Comparison of ENCODE assay signal across 8 cellular contexts in genomic region chr2:30225131-30225762, GRCh38. TPM values are rescaled to one million over a fixed set of nuclear protein-coding genes. Genes with fewer than 3 reads are reported as not detected.
DNase-seq lines count a peak whose midpoint lies in the region; ATAC-seq, FAIRE-seq and TF ChIP-seq lines count a peak whose summit lies in the region.

No MANE protein-coding gene starts in this region.

- TF ChIP-seq RAD21 in K562 (CRISPR knock-in tag; conservative IDR thresholded peaks at IDR 0.05 in 1 of 2, IDR thresholded peaks at IDR 0.05 in 1 of 2) = no peak

- H3K27me3 ChIP-seq in Panc1 (ENCODE audit: control insufficient read depth, insufficient read depth, low read length) = no peaks in the 10 kb centered on the region; the same call in 1 of the 2 replicates
- peaks cover 0 to 8% of the 10 kb centered on the region in 2 experiments; a peak in 2 of 5 replicates for H3K27me3 ChIP-seq in K562 (ENCODE audit: control insufficient read depth in 2 of 2, insufficient read depth in 2 of 2, low read length in 2 of 2)

- ATAC-seq in HG02981 (IDR thresholded peaks at IDR 0.05; ENCODE audit: unreplicated experiment) (peak; percentile 64), Panc1 (peak; percentile 77), K562 (peak; percentile 67)

- peak overlapping the region; percentile 51 for H2AFZ ChIP-seq in K562 (ENCODE audit: low read depth, low read length)

- FAIRE-seq in K562 (lab: Jason Lieb, UNC) = no peak

- H3K9me1 ChIP-seq in K562 (ENCODE audit: control insufficient read depth, insufficient read depth, low read length) = no peaks in the 10 kb centered on the region

- CTCF ChIA-PET in Panc1 (lab: Charles Lee) = interaction anchor here (0.5 to 1.2 kb wide), 2 partner anchors 36 to 60 kb away, joined by 6 read pairs; no protein-coding TSS in a partner anchor
- CTCF ChIA-PET in K562 (lab: Yijun Ruan, JAX; ENCODE audit: low intra/inter-chr PET ratio) = no interaction called here

- peak overlapping the region in 1 of 2 experiments; percentile 66; a peak in 2 of 4 replicates for H3K9ac ChIP-seq in K562 (ENCODE audit: insufficient read depth in 1 of 2, low read depth in 2 of 2, low read length in 2 of 2)

- TF ChIP-seq POLR2A in K562 (conservative IDR thresholded peaks at IDR 0.05) = no peak

- intact Hi-C loops in Panc1 (cut with micrococcal nuclease; ENCODE audit: unreplicated experiment) (no loop called here), K562 (cut with micrococcal nuclease) (no loop called here)

- H3K4me3 ChIP-seq in Panc1 (ENCODE audit: low read depth in 2 of 2, low read length in 2 of 2) = peak overlapping the region; percentile 18 to 40
- H3K4me3 ChIP-seq in K562 = no peak overlapping the region

- peak; percentile 48 for DNase-seq in stimulated activated CD4-positive, alpha-beta T cell treated with anti-CD3 and anti-CD28 coated beads, Interleukin-4, amount 100 ng/mL, for 24 hours
- DNase-seq in stimulated activated CD4-positive, alpha-beta T cell treated with anti-CD3 and anti-CD28 coated beads, Interleukin-4, amount 100 ng/mL, for 4 hours = no peak
- DNase-seq in Panc1 (ENCODE audit: low read depth, low spot score) (no peak), K562 (ENCODE audit: extremely low read depth in 1 of 4, low spot score in 3 of 4) (no peak), left kidney (ENCODE audit: low read depth, low spot score) (peak; percentile 95), substantia nigra (lab: John Stamatoyannopoulos, UW) (peak in 1 of 49 donors; percentile 10)
- no peak for DNase-seq in effector CD4-positive, alpha-beta T cell

- H3K4me1 ChIP-seq in Panc1 (ENCODE audit: control insufficient read depth, insufficient read depth, low read length) (peaks cover 5% of the 10 kb centered on the region; the same call in 1 of the 2 replicates), K562 (replicated peaks in 1 of 2; ENCODE audit: control insufficient read depth in 2 of 2, insufficient read depth in 2 of 2, low read length in 2 of 2) (peaks cover 4% of the 10 kb centered on the region in 2 experiments; a peak in 4 of 5 replicates)

- peak overlapping the region; percentile 47; the same call in 1 of the 2 replicates for H3K4me2 ChIP-seq in K562 (ENCODE audit: insufficient read depth, low read length)

- in situ Hi-C loops in Panc1 (cut with HindIII; ENCODE audit: low pct_unique_long_range_greater_than_20kb, low sequenced_read_pairs) (no loop called here), K562 (cut with MboI) (no loop called here)

- H3K27ac ChIP-seq in Panc1 (ENCODE audit: low read length) (no peak overlapping the region), K562 (ENCODE audit: extremely low read depth, low read depth, low read length) (no peak overlapping the region), substantia nigra (ENCODE audit: low read depth, low read length, poor library complexity, severe bottlenecking) (peak overlapping the region; percentile 53)

- no peaks in the 10 kb centered on the region for H3K79me2 ChIP-seq in K562 (ENCODE audit: control insufficient read depth, insufficient read depth, low read length)

- TF ChIP-seq EP300 in K562 (IDR thresholded peaks at IDR 0.05; ENCODE audit: low read length) = no peak

- H4K20me1 ChIP-seq in K562 (replicated peaks; ENCODE audit: control insufficient read depth, insufficient read depth, low read length) = no peaks in the 10 kb centered on the region

- TF ChIP-seq CTCF in Panc1 (IDR thresholded peaks at IDR 0.05) (no peak), K562 (IDR thresholded peaks at IDR 0.05 in 2 of 3, conservative IDR thresholded peaks at IDR 0.05 in 1 of 3; ENCODE audit: insufficient read depth in 2 of 3, low read depth in 1 of 3, low read length in 3 of 3) (no peak)

- BruUV-seq in Panc1 (replicated peaks; lab: Mats Ljungman, UMichigan) = no TSS peak
- no TSS peak for BruUV-seq in K562 (replicated peaks; lab: Mats Ljungman, UMichigan)

- H3K9me3 ChIP-seq in Panc1 (ENCODE audit: control insufficient read depth, insufficient read depth, low read depth, low read length) = no peaks in the 10 kb centered on the region
- H3K9me3 ChIP-seq in K562 (replicated peaks; ENCODE audit: control insufficient read depth, insufficient read depth, low read depth, low read length) = no peaks in the 10 kb centered on the region

- WGBS in K562 (ENCODE audit: insufficient coverage, low coverage, missing lambda C conversion rate) = 29% methylated on average over 8 of the region's 8 CpGs

- no peaks in the 10 kb centered on the region for H3K36me3 ChIP-seq in Panc1 (ENCODE audit: control insufficient read depth, insufficient read depth, low read length)
- H3K36me3 ChIP-seq in K562 (ENCODE audit: control insufficient read depth, insufficient read depth, low read length) = no peaks in the 10 kb centered on the region

- POLR2A ChIA-PET in Panc1 (lab: Charles Lee) (no interaction called here), K562 (lab: Yijun Ruan, JAX) (interaction anchor here (0.6 kb wide), 1 partner anchor 373 kb away, joined by 3 read pairs; no protein-coding TSS in a partner anchor)

TF ChIP-seq in K562, 482 proteins besides CTCF, POLR2A, EP300 and RAD21:
- TF ChIP-seq POLR2H (tag; IDR thresholded peaks at IDR 0.05; ENCODE audit: low read depth) = no peak
- 0 out of 4 replicates have a peak, but pooled peaks of 1 of the 2 experiments have one; percentile 30 for TF ChIP-seq FOXK2 (conservative IDR thresholded peaks at IDR 0.05 in 1 of 2, IDR thresholded peaks at IDR 0.05 in 1 of 2; ENCODE audit: low read depth in 2 of 2)
- no peak for TF ChIP-seq EP400 (IDR thresholded peaks at IDR 0.05)
- TF ChIP-seq ZFP91 (CRISPR knock-in tag; IDR thresholded peaks at IDR 0.05) = no peak
- TF ChIP-seq ETV1 (tag; conservative IDR thresholded peaks at IDR 0.05; ENCODE audit: low read depth) = 0 out of 2 replicates have a peak, but pooled peaks have one; percentile 27
- TF ChIP-seq NFE2 (IDR thresholded peaks at IDR 0.05; ENCODE audit: low read depth) = no peak

RNA-seq across cellular contexts. Expression of gene LBH, which starts 6.1 kb away (rescaled TPM):
- total RNA-seq in Panc1 (2021; ENCODE audit: unreplicated experiment) (2.2 TPM), K562 (2014; rRNA removed) (7.4 and 23.5 TPM in 2 replicates), K562 (2014; rRNA removed; fragmentation: Illumina TruSeq; extraction: Trizol) (5.7 and 6.0 TPM in 2 replicates), K562 (2015; rRNA removed; fragmentation: Illumina TruSeq; extraction: Trizol) (4.6 and 7.3 TPM in 2 replicates), K562 (2021) (9.5 and 12.1 TPM in 2 replicates)
- 0.53 TPM for polyA plus RNA-seq in Panc1 (2012; ENCODE audit: insufficient read length)
- total RNA-seq in K562 (2011; cell fraction: chromatin; rRNA removed; ENCODE audit: low replicate concordance) = 4.1 and 9.5 TPM in 2 replicates
- 14.5 and 15.2 TPM in 2 replicates for total RNA-seq in K562 (2011; cell fraction: nucleolus; rRNA removed)
- 8.9 and 11.3 TPM in 2 replicates for total RNA-seq in K562 (2011; cell fraction: nucleoplasm; rRNA removed)
- polyA plus RNA-seq in K562 (2011; rRNA removed) (8.2 and 9.5 TPM in 2 replicates), K562 (2014; fragmentation: Illumina TruSeq; extraction: Trizol) (8.1 TPM in 2 replicates), K562 (2014; fragmentation: Nextera tagmentation; extraction: Ambion mirVana) (1 to 10 TPM; 3.1 to 5.9 TPM), K562 (2014; rRNA removed) (9.4 and 13.4 TPM in 2 replicates)
- polyA plus RNA-seq in K562 (2011; cell fraction: cytosol; rRNA removed) = 13.7 and 24.2 TPM in 2 replicates
- 4.1 and 4.6 TPM in 2 replicates for polyA plus RNA-seq in K562 (2011; cell fraction: nucleus; rRNA removed)
- polyA plus RNA-seq in K562 (2012) = 6.0 and 6.2 TPM in 2 replicates
- polyA minus RNA-seq in K562 (2011; rRNA and poly(A)+ RNA removed) = 10.9 and 13.0 TPM in 2 replicates
- 5.6 and 12.1 TPM in 2 replicates for polyA minus RNA-seq in K562 (2011; cell fraction: cytosol; rRNA and poly(A)+ RNA removed)
- 7.7 and 15.4 TPM in 2 replicates for polyA minus RNA-seq in K562 (2011; cell fraction: nucleus; rRNA and poly(A)+ RNA removed)

Comparison
In these comparisons a context has a peak if more than half of its experiments do, and no peak if none do; other contexts are left out.
1. DNase-seq: peak in stimulated activated CD4-positive, alpha-beta T cell treated with anti-CD3 and anti-CD28 coated beads, Interleukin-4, amount 100 ng/mL, for 24 hours (single experiment) and left kidney (single experiment); none in stimulated activated CD4-positive, alpha-beta T cell treated with anti-CD3 and anti-CD28 coated beads, Interleukin-4, amount 100 ng/mL, for 4 hours (0 of 2), Panc1 (single experiment), K562 (0 of 4) and effector CD4-positive, alpha-beta T cell (single experiment).
2. Peak in every context shown above with its lines, with median percentiles within 50 percentile points of each other: ATAC-seq.